In genomic region chr5:34772691-34773090, GRCh38 we compare ENCODE assay signal across 37 cellular contexts.
"Had no signal": no experiment of that assay in that cellular context is flagged by ENCODE, and none has a peak within 500 bp of the region (broad histone marks: within the 10 kb centered on the region; RNA-seq: fewer than 3 reads in every experiment).

No MANE protein-coding gene starts in this region.

- H3K27ac Mint-ChIP-seq: activated B cell treated with CpG ODN at 0.5 μM for 24 hours; activated CD4-positive, alpha-beta memory T cell treated with anti-CD3 and anti-CD28 coated beads for 36 hours; activated naive CD8-positive, alpha-beta T cell treated with anti-CD3 and anti-CD28 coated beads for 36 hours; activated T-helper 1 cell treated with anti-CD3 and anti-CD28 coated beads, Interleukin-12 subunit alpha, Interleukin-12 subunit beta, Interleukin-2, Interleukin-4 antibody, amounts not matched to agents 30 ng/mL and 10 ng/mL and 1 ng/mL, durations not matched to agents 14 hours and 24 hours and 36 hours; T-cell had no signal

- H3K4me1 Mint-ChIP-seq: activated naive CD8-positive, alpha-beta T cell treated with anti-CD3 and anti-CD28 coated beads for 36 hours; T-cell had no signal

- H3K36me3 Mint-ChIP-seq: activated naive CD8-positive, alpha-beta T cell treated with anti-CD3 and anti-CD28 coated beads for 36 hours; T-cell had no signal

- DNase-seq: activated B cell treated with CpG ODN at 0.5 μM for 24 hours; activated CD4-positive, alpha-beta memory T cell treated with anti-CD3 and anti-CD28 coated beads for 36 hours; activated CD4-positive, alpha-beta T cell treated with anti-CD3 and anti-CD28 coated beads for 4 hours; activated CD4-positive, alpha-beta T cell treated with anti-CD3 and anti-CD28 coated beads, Interleukin-2, amount 50 U/mL, for 1 hour; activated CD4-positive, CD25-positive, alpha-beta regulatory T cell treated with anti-CD3 and anti-CD28 coated beads, Interleukin-2, amount 50 U/mL, for 72 hours; activated CD8-positive, alpha-beta memory T cell treated with anti-CD3 and anti-CD28 coated beads, Interleukin-2, amount 50 U/mL, for 4 hours; activated naive CD4-positive, alpha-beta T cell treated with anti-CD3 and anti-CD28 coated beads, Interleukin-2, amount 50 U/mL, for 16 hours; activated naive CD8-positive, alpha-beta T cell treated with anti-CD3 and anti-CD28 coated beads for 36 hours; activated T-cell treated with anti-CD3 and anti-CD28 coated beads for 4 hours; activated T-cell treated with anti-CD3 and anti-CD28 coated beads, Interleukin-2, amount 50 U/mL, for 4 hours; amniotic stem cell; aorta; brain microvascular endothelial cell; central memory CD4-positive, alpha-beta T cell; Karpas-422; KBM-7; NCI-H1105; NCI-H1417 treated with DMSO at 0.1 percent for 48 hours; NCI-H187 treated with DMSO at 0.1 percent for 48 hours; NCI-H2081; NCI-H2171 treated with DMSO at 0.1 percent for 48 hours; NCI-H226; NCI-H446 treated with DMSO at 0.1 percent for 48 hours; NCI-H524; NCI-H69; NCI-H82; NK-92 treated with Interleukin-12 subunit alpha and Interleukin-12 subunit beta, amount 100 ng/mL, for 24 hours; PC-3; SIG-M5; T-helper 2 cell; T-helper 9 cell had no signal

- H3K27me3 ChIP-seq: brain microvascular endothelial cell had no signal

- H3K27ac ChIP-seq: brain microvascular endothelial cell, RWPE1, VCaP had no signal

- ATAC-seq: activated T-cell treated with anti-CD3 and anti-CD28 coated beads, Interleukin-2, amount 50 U/mL, for 4 hours; PC-3; Right ventricle myocardium inferior; SK-N-SH treated with all-trans-retinoic acid at 6 μM for 48 hours; T-cell had no signal

- H3K4me3 Mint-ChIP-seq: activated B cell treated with CpG ODN at 0.5 μM for 24 hours; activated CD4-positive, alpha-beta memory T cell treated with anti-CD3 and anti-CD28 coated beads for 36 hours; activated naive CD8-positive, alpha-beta T cell treated with anti-CD3 and anti-CD28 coated beads for 36 hours; activated T-cell treated with anti-CD3 and anti-CD28 coated beads, Interleukin-2, amount 50 U/mL, for 4 hours; activated T-helper 1 cell treated with anti-CD3 and anti-CD28 coated beads, Interleukin-12 subunit alpha, Interleukin-12 subunit beta, Interleukin-2, Interleukin-4 antibody, amounts not matched to agents 30 ng/mL and 10 ng/mL and 1 ng/mL, durations not matched to agents 14 hours and 24 hours and 36 hours; T-cell had no signal
